Comparison of ENCODE assay signal across 8 cellular contexts in genomic region chr12:56725723-56726102, GRCh38. TPM values are rescaled to one million over a fixed set of nuclear protein-coding genes. Genes with fewer than 3 reads are reported as not detected.
A peak's percentile ranks its signal among the peaks of the same experiment; 100 is the strongest.
DNase-seq lines count a peak whose midpoint lies in the region; ATAC-seq and TF ChIP-seq lines count a peak whose summit lies in the region.

No MANE protein-coding gene starts in this region.

- no peaks in the 10 kb centered on the region for H3K9me3 Mint-ChIP-seq in activated T-cell treated with anti-CD3 and anti-CD28 coated beads, Interleukin-2, amount 50 U/mL, for 4 hours

- DNase-seq in activated T-cell treated with anti-CD3 and anti-CD28 coated beads, Interleukin-2, amount 50 U/mL, for 4 hours = no peak
- no peak for DNase-seq in activated T-cell treated with anti-CD3 and anti-CD28 coated beads, Interleukin-2, amount 50 U/mL, for 1 hour
- no peak for DNase-seq in adrenal gland
- DNase-seq in left lung = no peak
- no peak for DNase-seq in thyroid gland
- no peak for DNase-seq in activated effector memory CD4-positive, alpha-beta T cell treated with anti-CD3 and anti-CD28 coated beads, Interleukin-2, amount 50 U/mL, for 16 hours
- DNase-seq in HuH-7.5 (ENCODE audit: low spot score) = no peak

- TF ChIP-seq CTCF in adrenal gland (IDR thresholded peaks at IDR 0.05) = no peak
- TF ChIP-seq CTCF in left lung (IDR thresholded peaks at IDR 0.05) = no peak
- no peak for TF ChIP-seq CTCF in thyroid gland (IDR thresholded peaks at IDR 0.05)

- peak overlapping the region; percentile 99 for H3K4me3 Mint-ChIP-seq in activated T-cell treated with anti-CD3 and anti-CD28 coated beads, Interleukin-2, amount 50 U/mL, for 4 hours

- no peak for ATAC-seq in activated T-cell treated with anti-CD3 and anti-CD28 coated beads, Interleukin-2, amount 50 U/mL, for 4 hours
- ATAC-seq in left lung (no peak), HG03108 (IDR thresholded peaks at IDR 0.05; ENCODE audit: unreplicated experiment) (no peak)

- 13 to 20% (median 18%) methylated on average over 6 to 7 of the region's 7 CpGs for WGBS in adrenal gland, 4 donors
- 34 to 36% methylated on average over 7 of the region's 7 CpGs for WGBS in thyroid gland, 2 donors

- TF ChIP-seq POLR2A in adrenal gland (IDR thresholded peaks at IDR 0.05) = no peak
- no peak for TF ChIP-seq POLR2A in thyroid gland (IDR thresholded peaks at IDR 0.05)

- H3K4me3 ChIP-seq in adrenal gland (peak overlapping the region in 2 of 4 donors; percentile 50 to 64), left lung (peak overlapping the region; percentile 71 to 87), thyroid gland (replicated peaks in 1 of 3) (peak overlapping the region in 2 of 3 donors; percentile 3 to 72)

- H3K27me3 Mint-ChIP-seq in activated T-cell treated with anti-CD3 and anti-CD28 coated beads, Interleukin-2, amount 50 U/mL, for 4 hours (ENCODE audit: low read depth) = no peaks in the 10 kb centered on the region

- peak overlapping the region; percentile 81 to 97 (median 87) for H3K27ac ChIP-seq in adrenal gland
- H3K27ac ChIP-seq in left lung = peak overlapping the region; percentile 92 to 93
- H3K27ac ChIP-seq in thyroid gland = peak overlapping the region; percentile 92 to 97 (median 95)

- H3K4me1 ChIP-seq in adrenal gland (replicated peaks in 1 of 2) (peaks cover 30 to 32% of the 10 kb centered on the region in 2 donors), left lung (peaks cover 17 to 40% of the 10 kb centered on the region in 2 donors), thyroid gland (peaks cover 33 to 37% of the 10 kb centered on the region in 2 donors)

- H3K27me3 ChIP-seq in adrenal gland = no peaks in the 10 kb centered on the region
- no peaks in the 10 kb centered on the region for H3K27me3 ChIP-seq in left lung
- H3K27me3 ChIP-seq in thyroid gland = no peaks in the 10 kb centered on the region

- no peaks in the 10 kb centered on the region for H3K9me3 ChIP-seq in adrenal gland (replicated peaks in 1 of 3)
- no peaks in the 10 kb centered on the region for H3K9me3 ChIP-seq in left lung
- no peaks in the 10 kb centered on the region for H3K9me3 ChIP-seq in thyroid gland

- peaks cover 42% of the 10 kb centered on the region for H3K36me3 Mint-ChIP-seq in activated T-cell treated with anti-CD3 and anti-CD28 coated beads, Interleukin-2, amount 50 U/mL, for 4 hours (ENCODE audit: insufficient read depth)

- intact Hi-C loops in adrenal gland (cut with DNase I) (loop anchor here in 1 of 2 donors (10.0 kb wide), 1 partner anchor 81 kb away; the partner anchor contains the start of gene ATP5F1B), left lung (cut with DNase I) (no loop called here), thyroid gland (cut with DNase I) (loop anchor here (10.0 kb wide), 1 partner anchor 81 kb away; the partner anchor contains the start of gene ATP5F1B)

- H3K36me3 ChIP-seq in adrenal gland (replicated peaks in 1 of 2) (no peaks in the 10 kb centered on the region), left lung (peaks cover 0 to 18% of the 10 kb centered on the region in 2 donors), thyroid gland (no peaks in the 10 kb centered on the region)

- H3K4me1 Mint-ChIP-seq in activated T-cell treated with anti-CD3 and anti-CD28 coated beads, Interleukin-2, amount 50 U/mL, for 4 hours (ENCODE audit: low read depth) = peaks cover 38% of the 10 kb centered on the region

RNA-seq across cellular contexts. Expression of gene NACA, which starts 0.6 kb away (rescaled TPM):
- total RNA-seq in activated T-cell treated with anti-CD3 and anti-CD28 coated beads, Interleukin-2, amount 50 U/mL, for 4 hours = 1,000 to 10,000 TPM; 1,078 to 1,189 (median 1,154) TPM
- total RNA-seq in adrenal gland = 1,000 to 10,000 TPM in 4 of 8 donors, 100 to 1,000 TPM in 4; 757 to 1,414 (median 1,036) TPM
- 1,000 to 10,000 TPM; 1,445 to 1,809 (median 1,599) TPM for polyA plus RNA-seq in adrenal gland
- 100 to 1,000 TPM; 531 to 592 TPM for total RNA-seq in left lung
- 1,000 to 10,000 TPM; 1,034 to 1,717 (median 1,154) TPM for total RNA-seq in thyroid gland

RNA-seq across cellular contexts. Expression of gene PRIM1, which starts 26.4 kb away (rescaled TPM):
- 10 to 100 TPM; 56.0 to 68.2 (median 60.1) TPM for total RNA-seq in activated T-cell treated with anti-CD3 and anti-CD28 coated beads, Interleukin-2, amount 50 U/mL, for 4 hours
- total RNA-seq in adrenal gland (1 to 10 TPM in 6 of 8 donors, under 1 TPM in 2; 0.78 to 7.8 (median 4.3) TPM), left lung (10 to 100 TPM in 1 of 2 donors, 1 to 10 TPM in 1; 7.2 to 13.6 TPM), thyroid gland (10 to 100 TPM in 1 of 4 donors, 1 to 10 TPM in 3; 5.8 to 11.7 (median 7.0) TPM)
- 1 to 10 TPM; 1.3 to 7.2 (median 2.8) TPM for polyA plus RNA-seq in adrenal gland

RNA-seq across cellular contexts. Expression of gene HSD17B6, which starts 37.4 kb away (rescaled TPM):
- 1 to 10 TPM; 1.3 to 3.2 (median 1.9) TPM for total RNA-seq in activated T-cell treated with anti-CD3 and anti-CD28 coated beads, Interleukin-2, amount 50 U/mL, for 4 hours
- total RNA-seq in adrenal gland (1 to 10 TPM in 7 of 8 donors, not detected in 1; 1.1 to 7.2 (median 1.9) TPM), left lung (10 to 100 TPM; 40.7 to 63.0 TPM), thyroid gland (100 to 1,000 TPM in 1 of 4 donors, 10 to 100 TPM in 2, 1 to 10 TPM in 1; 4.6 to 109 (median 24.0) TPM)
- 1 to 10 TPM in 2 of 3 donors, under 1 TPM in 1; 0.37 to 5.3 (median 2.5) TPM for polyA plus RNA-seq in adrenal gland

RNA-seq across cellular contexts. Expression of gene PTGES3, which starts 37.6 kb away (rescaled TPM):
- 100 to 1,000 TPM; 343 to 400 (median 399) TPM for total RNA-seq in activated T-cell treated with anti-CD3 and anti-CD28 coated beads, Interleukin-2, amount 50 U/mL, for 4 hours
- total RNA-seq in adrenal gland = 100 to 1,000 TPM in 4 of 8 donors, 10 to 100 TPM in 4; 47.3 to 171 (median 115) TPM
- 100 to 1,000 TPM in 1 of 3 donors, 10 to 100 TPM in 2; 49.1 to 296 (median 68.1) TPM for polyA plus RNA-seq in adrenal gland
- total RNA-seq in left lung = 100 to 1,000 TPM; 164 to 210 TPM
- 100 to 1,000 TPM; 101 to 132 (median 124) TPM for total RNA-seq in thyroid gland
